Comparison of ENCODE assay signal across 10 cellular contexts in the genomic region with DNA sequence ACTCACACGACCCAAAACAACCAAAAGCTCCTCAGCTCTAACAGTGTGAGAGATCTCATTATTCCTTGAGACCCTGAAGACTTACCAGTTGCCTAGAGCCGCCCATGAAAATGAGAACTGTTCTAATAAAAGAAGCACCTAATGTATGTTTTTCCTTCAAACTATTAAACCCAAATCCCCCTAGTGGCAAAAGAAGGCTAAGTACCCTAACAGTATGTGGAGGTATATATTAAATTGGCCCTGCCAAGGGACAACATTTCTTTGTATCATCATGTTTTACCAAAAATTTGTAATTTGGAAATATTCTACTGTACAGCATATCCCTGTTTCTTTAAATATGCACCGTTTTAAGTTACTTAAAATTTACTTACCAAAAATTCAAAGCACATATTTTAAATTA. TPM values are rescaled to one million over a fixed set of nuclear protein-coding genes. Genes with fewer than 3 reads are reported as not detected.
DNase-seq lines count a peak whose midpoint lies in the region; TF ChIP-seq lines count a peak whose summit lies in the region.
"Had no signal": no experiment of that assay in that cellular context is flagged by ENCODE, and none has a peak within 500 bp of the region (broad histone marks: within the 10 kb centered on the region; RNA-seq: fewer than 3 reads in every experiment).

No MANE protein-coding gene starts in this region.

- TF ChIP-seq POLR2A in lower leg skin (IDR thresholded peaks at IDR 0.05), result no peak

- no peaks in the 10 kb centered on the region for H3K79me2 ChIP-seq in Loucy (ENCODE audit: insufficient read depth, low read length)

- 51 to 54% methylated on average over 3 of the region's 3 CpGs for WGBS in lower leg skin, 2 donors

- TF ChIP-seq CTCF in GM13977 (IDR thresholded peaks at IDR 0.05; ENCODE audit: extremely low read depth, insufficient read depth, missing control alignments) (peak; percentile 29), Loucy (conservative IDR thresholded peaks at IDR 0.05; ENCODE audit: low read length) (peak; percentile 57), choroid plexus epithelial cell (conservative IDR thresholded peaks at IDR 0.05; ENCODE audit: low read depth, low read length) (peak; percentile 62), lower leg skin (IDR thresholded peaks at IDR 0.05) (no peak)

- intact Hi-C loops in lower leg skin (cut with DNase I; ENCODE audit: low total_unique reads), result no loop called here

- H4K20me1 ChIP-seq in Loucy (ENCODE audit: insufficient read depth, low read length, poor library complexity, severe bottlenecking), result no peaks in the 10 kb centered on the region

- H3K4me1 Mint-ChIP-seq in CD8-positive, alpha-beta memory T cell, result no peaks in the 10 kb centered on the region
- H3K4me1 Mint-ChIP-seq: activated CD4-positive, alpha-beta T cell treated with anti-CD3 and anti-CD28 coated beads, Interleukin-2, amount 10 ng/mL, durations not matched to agents 7 days and 5 days had no signal

- no peaks in the 10 kb centered on the region for H3K27me3 ChIP-seq in Loucy (ENCODE audit: insufficient read depth, low read length, poor library complexity, severe bottlenecking)
- H3K27me3 ChIP-seq in CD8-positive, alpha-beta memory T cell (ENCODE audit: insufficient read depth, low read length, poor library complexity, severe bottlenecking), result no peaks in the 10 kb centered on the region

- in situ Hi-C loops in GM13977 (cut with MboI; ENCODE audit: low pct_unique_long_range_greater_than_20kb, low sequenced_read_pairs, unreplicated experiment), result no loop called here

- no peaks in the 10 kb centered on the region for H3K36me3 Mint-ChIP-seq in CD8-positive, alpha-beta memory T cell

- H3K9me3 ChIP-seq in Loucy (ENCODE audit: insufficient read depth, low read depth, low read length), result no peaks in the 10 kb centered on the region
- H3K9me3 ChIP-seq in CD8-positive, alpha-beta memory T cell (ENCODE audit: low read length), result no peaks in the 10 kb centered on the region

- no peak overlapping the region for H3K9ac ChIP-seq in Loucy (ENCODE audit: low read depth, low read length, poor library complexity, severe bottlenecking)

- no peaks in the 10 kb centered on the region for H3F3A ChIP-seq in Loucy (ENCODE audit: low read depth)

- no peak overlapping the region for H3K4me3 Mint-ChIP-seq in CD8-positive, alpha-beta memory T cell
- H3K4me3 Mint-ChIP-seq: activated CD4-positive, alpha-beta T cell treated with anti-CD3 and anti-CD28 coated beads, Interleukin-2, amount 10 ng/mL, durations not matched to agents 7 days and 5 days had no signal

- DNase-seq in A172 (ENCODE audit: low spot score) (peak; percentile 16), GM13977 (ENCODE audit: low spot score) (no peak), choroid plexus epithelial cell (ENCODE audit: low read depth) (peak; percentile 52), lower leg skin (ENCODE audit: low spot score in 2 of 2) (no peak)
- DNase-seq in activated T-cell treated with anti-CD3 and anti-CD28 coated beads, Interleukin-2, amount 50 U/mL, for 1 hour, result no peak
- no peak for DNase-seq in CD8-positive, alpha-beta memory T cell
- no peak for DNase-seq in activated CD4-positive, alpha-beta T cell treated with anti-CD3 and anti-CD28 coated beads for 48 hours
- DNase-seq: activated CD4-positive, alpha-beta T cell treated with anti-CD3 and anti-CD28 coated beads, Interleukin-2, amount 10 ng/mL, durations not matched to agents 7 days and 5 days had no signal

- POLR2A ChIA-PET in CD8-positive, alpha-beta memory T cell (lab: Charles Lee), result no interaction called here

- no peaks in the 10 kb centered on the region for H3K9me2 ChIP-seq in Loucy (replicated peaks; ENCODE audit: low read depth, low read length)

- CTCF ChIA-PET in CD8-positive, alpha-beta memory T cell (lab: Charles Lee), result no interaction called here

- H3K4me3 ChIP-seq in Loucy (ENCODE audit: low read length, poor library complexity, severe bottlenecking), result no peak overlapping the region
- no peak overlapping the region for H3K4me3 ChIP-seq in choroid plexus epithelial cell (ENCODE audit: low read depth, low read length)
- no peak overlapping the region for H3K4me3 ChIP-seq in CD8-positive, alpha-beta memory T cell (ENCODE audit: low read length)
- no peak overlapping the region for H3K4me3 ChIP-seq in lower leg skin (ENCODE audit: low read depth, poor library complexity, severe bottlenecking)

- H3K27ac Mint-ChIP-seq in CD8-positive, alpha-beta memory T cell, result no peak overlapping the region
- H3K27ac Mint-ChIP-seq: activated CD4-positive, alpha-beta T cell treated with anti-CD3 and anti-CD28 coated beads, Interleukin-2, amount 10 ng/mL, durations not matched to agents 7 days and 5 days had no signal

- H3K4me2 ChIP-seq in Loucy (ENCODE audit: low read depth, low read length, poor library complexity, severe bottlenecking), result no peak overlapping the region

- H3K4me1 ChIP-seq in Loucy (ENCODE audit: insufficient read depth, low read length, poor library complexity, severe bottlenecking), result no peaks in the 10 kb centered on the region
- H3K4me1 ChIP-seq in CD8-positive, alpha-beta memory T cell (ENCODE audit: insufficient read depth, low read length), result no peaks in the 10 kb centered on the region

- peaks cover 2 to 5% of the 10 kb centered on the region in 2 donors for H3K27me3 Mint-ChIP-seq in CD8-positive, alpha-beta memory T cell

- H3K27ac ChIP-seq in CD8-positive, alpha-beta memory T cell (ENCODE audit: low read depth, low read length), result no peak overlapping the region
- H3K27ac ChIP-seq: epithelial cell of prostate had no signal

- H2AFZ ChIP-seq in Loucy (ENCODE audit: low read length), result no peak overlapping the region

- H3K9me3 Mint-ChIP-seq in CD8-positive, alpha-beta memory T cell, result peaks cover 0 to 2% (median 0%) of the 10 kb centered on the region in 5 donors
- H3K9me3 Mint-ChIP-seq: activated CD4-positive, alpha-beta T cell treated with anti-CD3 and anti-CD28 coated beads, Interleukin-2, amount 10 ng/mL, durations not matched to agents 7 days and 5 days had no signal

- no peaks in the 10 kb centered on the region for H3K36me3 ChIP-seq in Loucy (ENCODE audit: insufficient read depth, low read length)
- H3K36me3 ChIP-seq in CD8-positive, alpha-beta memory T cell (ENCODE audit: insufficient read depth, low read length), result no peaks in the 10 kb centered on the region

RNA-seq across cellular contexts. Expression of a gene that starts 38.0 kb away (rescaled TPM):
- 0.62 and 3.3 TPM in 2 replicates for total RNA-seq in A172 (2014; rRNA removed; shearing (Covaris generic))
- total RNA-seq in CD8-positive, alpha-beta memory T cell, result not detected
- not detected for polyA plus RNA-seq in CD8-positive, alpha-beta memory T cell
- total RNA-seq in lower leg skin, result under 1 TPM in 2 of 4 donors, not detected in 2; 0.81 to 0.84 TPM
- total RNA-seq: activated CD4-positive, alpha-beta T cell treated with anti-CD3 and anti-CD28 coated beads, Interleukin-2, amount 10 ng/mL, durations not matched to agents 7 days and 5 days had no signal

Comparison
In these comparisons a context has a peak if more than half of its experiments do, and no peak if none do; other contexts are left out.
1. DNase-seq: peak in A172 (single experiment) and choroid plexus epithelial cell (single experiment); none in GM13977 (single experiment), activated T-cell treated with anti-CD3 and anti-CD28 coated beads, Interleukin-2, amount 50 U/mL, for 1 hour (single experiment), CD8-positive, alpha-beta memory T cell (0 of 5), activated CD4-positive, alpha-beta T cell treated with anti-CD3 and anti-CD28 coated beads for 48 hours (single experiment) and lower leg skin (0 of 2).
2. CTCF ChIP-seq: peak in GM13977 (single experiment), Loucy (single experiment) and choroid plexus epithelial cell (single experiment); none in lower leg skin (0 of 3).